ENCODE assay signal across 28 cellular contexts in genomic region chr13:81406022-81406421, GRCh38.
"Had no signal": no experiment of that assay in that cellular context is flagged by ENCODE, and none has a peak within 500 bp of the region (broad histone marks: within the 10 kb centered on the region; RNA-seq: fewer than 3 reads in every experiment).

No MANE protein-coding gene starts in this region.

- H3K27me3 ChIP-seq: cardiac muscle cell, dorsolateral prefrontal cortex, heart left ventricle, left lung, upper lobe of left lung, vagina had no signal

- H3K4me1 ChIP-seq: heart left ventricle, left lung, lower lobe of right lung, upper lobe of left lung, vagina had no signal

- DNase-seq: activated CD4-positive, alpha-beta T cell treated with anti-CD3 and anti-CD28 coated beads for 36 hours; activated CD4-positive, CD25-positive, alpha-beta regulatory T cell; activated CD8-positive, alpha-beta memory T cell treated with anti-CD3 and anti-CD28 coated beads, Interleukin-2, amount 10 ng/mL, durations not matched to agents 7 days and 5 days; activated CD8-positive, alpha-beta T cell treated with anti-CD3 and anti-CD28 coated beads, Interleukin-2, amount 10 ng/mL, durations not matched to agents 7 days and 5 days; activated naive CD4-positive, alpha-beta T cell; activated T-cell treated with anti-CD3 and anti-CD28 coated beads, Interleukin-2, amount 50 U/mL, for 48 hours; anterior cingulate cortex; dorsolateral prefrontal cortex; effector memory CD4-positive, alpha-beta T cell; erythroblast; heart left ventricle; hypothalamus; left lung; lower lobe of right lung; retina; stimulated activated CD4-positive, alpha-beta T cell treated with anti-CD3 and anti-CD28 coated beads, Interleukin-12 subunit alpha, Interleukin-12 subunit beta, amount 100 ng/mL, for 4 hours; stimulated activated CD4-positive, alpha-beta T cell treated with anti-CD3 and anti-CD28 coated beads, Interleukin-4, amount 100 ng/mL, for 1 hour; upper lobe of left lung had no signal

- H3K36me3 Mint-ChIP-seq: activated CD8-positive, alpha-beta memory T cell treated with anti-CD3 and anti-CD28 coated beads, Interleukin-2, amount 10 ng/mL, durations not matched to agents 7 days and 5 days; activated naive CD8-positive, alpha-beta T cell; brain; natural killer cell treated with Interleukin-12 subunit alpha and Interleukin-12 subunit beta and Interleukin-15 and Interleukin-18, amount 100 ng/mL, for 72 hours had no signal

- H3K4me1 Mint-ChIP-seq: activated CD4-positive, alpha-beta T cell treated with anti-CD3 and anti-CD28 coated beads for 36 hours; activated CD8-positive, alpha-beta memory T cell treated with anti-CD3 and anti-CD28 coated beads, Interleukin-2, amount 10 ng/mL, durations not matched to agents 7 days and 5 days; brain had no signal

- H3K9me3 Mint-ChIP-seq: brain had no signal

- H3K9me3 ChIP-seq: heart left ventricle, left lung, lower lobe of right lung, upper lobe of left lung, vagina had no signal

- ATAC-seq: activated CD4-positive, alpha-beta T cell treated with anti-CD3 and anti-CD28 coated beads for 36 hours; activated CD8-positive, alpha-beta memory T cell treated with anti-CD3 and anti-CD28 coated beads, Interleukin-2, amount 10 ng/mL, durations not matched to agents 7 days and 5 days; activated CD8-positive, alpha-beta T cell treated with anti-CD3 and anti-CD28 coated beads, Interleukin-2, amount 10 ng/mL, durations not matched to agents 7 days and 5 days; heart left ventricle; left lung; lower lobe of right lung; natural killer cell treated with Interleukin-12 subunit alpha and Interleukin-12 subunit beta and Interleukin-15 and Interleukin-18, amount 100 ng/mL, for 72 hours; sciatic nerve had no signal

- H3K27me3 Mint-ChIP-seq: activated CD4-positive, alpha-beta T cell treated with anti-CD3 and anti-CD28 coated beads for 36 hours; activated CD8-positive, alpha-beta memory T cell treated with anti-CD3 and anti-CD28 coated beads, Interleukin-2, amount 10 ng/mL, durations not matched to agents 7 days and 5 days; activated naive CD8-positive, alpha-beta T cell; natural killer cell treated with Interleukin-12 subunit alpha and Interleukin-12 subunit beta and Interleukin-15 and Interleukin-18, amount 100 ng/mL, for 72 hours; stimulated activated naive CD8-positive, alpha-beta T cell treated with anti-CD3 and anti-CD28 coated beads, Interleukin-15, Interleukin-2, amounts not matched to agents 100 ng/mL and 50 ng/mL, for 24 hours had no signal

- H3K27ac ChIP-seq: cardiac muscle cell, coronary artery, dorsolateral prefrontal cortex, heart left ventricle, left lung, lower lobe of right lung, skin epidermis, upper lobe of left lung, vagina had no signal

- H3K36me3 ChIP-seq: cardiac muscle cell, heart left ventricle, left lung, lower lobe of right lung, upper lobe of left lung, vagina had no signal

- H3K4me3 ChIP-seq: cardiac muscle cell, coronary artery, dorsolateral prefrontal cortex, heart left ventricle, left lung, lower lobe of right lung, skin epidermis, upper lobe of left lung, vagina had no signal

- H3K27ac Mint-ChIP-seq: activated CD4-positive, alpha-beta T cell treated with anti-CD3 and anti-CD28 coated beads for 36 hours; activated CD8-positive, alpha-beta memory T cell treated with anti-CD3 and anti-CD28 coated beads, Interleukin-2, amount 10 ng/mL, durations not matched to agents 7 days and 5 days; activated CD8-positive, alpha-beta T cell treated with anti-CD3 and anti-CD28 coated beads, Interleukin-2, amount 10 ng/mL, durations not matched to agents 7 days and 5 days; activated naive CD8-positive, alpha-beta T cell; activated T-helper 2 cell treated with anti-CD3 and anti-CD28 coated beads, Interferon-gamma antibody, Interleukin-2, Interleukin-4, amounts not matched to agents 10 μg/mL and 5 μg/mL and 100 μg/mL, durations not matched to agents 14 hours and 24 hours and 36 hours; brain; natural killer cell treated with Interleukin-12 subunit alpha and Interleukin-12 subunit beta and Interleukin-15 and Interleukin-18, amount 100 ng/mL, for 72 hours; stimulated activated naive CD8-positive, alpha-beta T cell treated with anti-CD3 and anti-CD28 coated beads, Interleukin-15, Interleukin-2, amounts not matched to agents 100 ng/mL and 50 ng/mL, for 24 hours had no signal

- H3K4me3 Mint-ChIP-seq: activated CD4-positive, alpha-beta T cell treated with anti-CD3 and anti-CD28 coated beads for 36 hours; activated CD8-positive, alpha-beta memory T cell treated with anti-CD3 and anti-CD28 coated beads, Interleukin-2, amount 10 ng/mL, durations not matched to agents 7 days and 5 days; activated CD8-positive, alpha-beta T cell treated with anti-CD3 and anti-CD28 coated beads, Interleukin-2, amount 10 ng/mL, durations not matched to agents 7 days and 5 days; activated naive CD8-positive, alpha-beta T cell; brain; natural killer cell treated with Interleukin-12 subunit alpha and Interleukin-12 subunit beta and Interleukin-15 and Interleukin-18, amount 100 ng/mL, for 72 hours; stimulated activated naive CD8-positive, alpha-beta T cell treated with anti-CD3 and anti-CD28 coated beads, Interleukin-15, Interleukin-2, amounts not matched to agents 100 ng/mL and 50 ng/mL, for 24 hours had no signal
